ENCODE assay signal across 1 cellular context in genomic region chr17:21174186-21174585, GRCh38.
TF ChIP-seq lines count a peak whose summit lies in the region.

No MANE protein-coding gene starts in this region.

TF ChIP-seq in SK-N-SH, 30 proteins besides CTCF, POLR2A, EP300 and RAD21 (continued from another document):
- TF ChIP-seq REST (IDR thresholded peaks at IDR 0.05; ENCODE audit: low read depth, low read length) (no peak), NFIC (IDR thresholded peaks at IDR 0.05; ENCODE audit: borderline replicate concordance) (no peak), GATA2 (CRISPR knock-in tag; IDR thresholded peaks at IDR 0.05) (no peak), MEF2A (IDR thresholded peaks at IDR 0.05; ENCODE audit: borderline replicate concordance, low read depth) (no peak), MXI1 (IDR thresholded peaks at IDR 0.05; ENCODE audit: low read depth, low read length) (no peak), POLR2AphosphoS5 (IDR thresholded peaks at IDR 0.05; ENCODE audit: low read depth, low read length) (no peak), FOXM1 (IDR thresholded peaks at IDR 0.05; ENCODE audit: low read depth) (no peak)
- TF ChIP-seq, protein P1, sequence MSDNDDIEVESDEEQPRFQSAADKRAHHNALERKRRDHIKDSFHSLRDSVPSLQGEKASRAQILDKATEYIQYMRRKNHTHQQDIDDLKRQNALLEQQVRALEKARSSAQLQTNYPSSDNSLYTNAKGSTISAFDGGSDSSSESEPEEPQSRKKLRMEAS (IDR thresholded peaks at IDR 0.05; ENCODE audit: low read depth): no peak
